Comparison of ENCODE assay signal across 24 cellular contexts in the genomic region with DNA sequence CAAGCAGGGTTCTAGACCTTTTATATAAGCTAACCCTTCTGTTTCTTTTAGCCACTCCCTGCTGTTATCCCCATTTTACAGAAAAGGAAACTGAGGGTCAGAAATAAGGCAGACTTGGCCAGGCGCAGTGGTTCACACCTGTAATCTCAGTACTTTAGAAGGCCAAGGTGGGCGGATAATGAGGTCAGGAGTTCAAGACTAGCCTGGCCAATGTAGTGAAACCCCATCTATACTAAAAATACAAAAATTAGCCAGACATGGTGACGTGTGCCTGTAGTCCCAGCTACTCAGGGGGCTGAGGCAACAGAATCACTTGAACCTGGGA. TPM values are rescaled to one million over a fixed set of nuclear protein-coding genes. Genes with fewer than 3 reads are reported as not detected.
DNase-seq lines count a peak whose midpoint lies in the region; ATAC-seq, FAIRE-seq and TF ChIP-seq lines count a peak whose summit lies in the region.
"Had no signal": no experiment of that assay in that cellular context is flagged by ENCODE, and none has a peak within 500 bp of the region (broad histone marks: within the 10 kb centered on the region; RNA-seq: fewer than 3 reads in every experiment).

No MANE protein-coding gene starts in this region.

- peaks cover 7% of the 10 kb centered on the region for H3K9me3 Mint-ChIP-seq in activated CD8-positive, alpha-beta T cell treated with anti-CD3 and anti-CD28 coated beads for 36 hours
- peaks cover 4% of the 10 kb centered on the region for H3K9me3 Mint-ChIP-seq in activated CD8-positive, alpha-beta T cell treated with anti-CD3 and anti-CD28 coated beads, Interleukin-2, amount 10 ng/mL, durations not matched to agents 7 days and 5 days (ENCODE audit: insufficient read depth)
- H3K9me3 Mint-ChIP-seq in stimulated activated effector memory CD8-positive, alpha-beta T cell treated with anti-CD3 and anti-CD28 coated beads, Interleukin-12 subunit alpha, Interleukin-12 subunit beta, amount 100 ng/mL, for 72 hours: peaks cover 9% of the 10 kb centered on the region

- FAIRE-seq in GM12878 (lab: Jason Lieb, UNC): no peak
- FAIRE-seq: A549, D721Med, GM19239 had no signal

- peaks cover 35% of the 10 kb centered on the region for H3K4me1 ChIP-seq in GM12878 (ENCODE audit: control insufficient read depth, insufficient read depth, low read length)
- H3K4me1 ChIP-seq: A549, Caco-2 had no signal

- no peak overlapping the region for H3K27ac Mint-ChIP-seq in activated CD8-positive, alpha-beta T cell treated with anti-CD3 and anti-CD28 coated beads for 36 hours
- H3K27ac Mint-ChIP-seq in activated CD8-positive, alpha-beta T cell treated with anti-CD3 and anti-CD28 coated beads, Interleukin-2, amount 10 ng/mL, durations not matched to agents 7 days and 5 days: no peak overlapping the region
- H3K27ac Mint-ChIP-seq in stimulated activated effector memory CD8-positive, alpha-beta T cell treated with anti-CD3 and anti-CD28 coated beads, Interleukin-12 subunit alpha, Interleukin-12 subunit beta, amount 100 ng/mL, for 72 hours: no peak overlapping the region
- H3K27ac Mint-ChIP-seq: B cell; CD4-positive, alpha-beta T cell; CD8-positive, alpha-beta T cell had no signal

- no peaks in the 10 kb centered on the region for H4K20me1 ChIP-seq in GM12878 (ENCODE audit: control insufficient read depth, insufficient read depth)
- H4K20me1 ChIP-seq: BLaER1 treated with 17β-estradiol and CSF1 and Interleukin-3, amounts not matched to agents 10 nM and 100 nM had no signal

- H3K9me3 ChIP-seq in GM12878 (replicated peaks; ENCODE audit: control insufficient read depth, insufficient read depth, low read length): peaks cover 4% of the 10 kb centered on the region; the same call in 2 of the 3 replicates

- intact Hi-C loops in activated CD8-positive, alpha-beta T cell treated with anti-CD3 and anti-CD28 coated beads for 36 hours (cut with micrococcal nuclease): no loop called here
- intact Hi-C loops in GM12878 (cut with micrococcal nuclease; ENCODE audit: unreplicated experiment): no loop called here

- no peak overlapping the region for H2AFZ ChIP-seq in GM12878 (ENCODE audit: control insufficient read depth, low read depth, low read length)

- ATAC-seq in activated CD8-positive, alpha-beta T cell treated with anti-CD3 and anti-CD28 coated beads for 36 hours: no peak
- ATAC-seq in activated CD8-positive, alpha-beta T cell treated with anti-CD3 and anti-CD28 coated beads, Interleukin-2, amount 10 ng/mL, durations not matched to agents 7 days and 5 days: no peak
- no peak for ATAC-seq in GM12878
- ATAC-seq in stimulated activated effector memory CD8-positive, alpha-beta T cell treated with anti-CD3 and anti-CD28 coated beads, Interleukin-12 subunit alpha, Interleukin-12 subunit beta, amount 100 ng/mL, for 72 hours: peak; percentile 28
- ATAC-seq: CD8-positive, alpha-beta T cell had no signal

- no peaks in the 10 kb centered on the region for H3K4me1 Mint-ChIP-seq in activated CD8-positive, alpha-beta T cell treated with anti-CD3 and anti-CD28 coated beads for 36 hours (ENCODE audit: low read depth)
- no peaks in the 10 kb centered on the region for H3K4me1 Mint-ChIP-seq in activated CD8-positive, alpha-beta T cell treated with anti-CD3 and anti-CD28 coated beads, Interleukin-2, amount 10 ng/mL, durations not matched to agents 7 days and 5 days (ENCODE audit: low read depth)
- H3K4me1 Mint-ChIP-seq in stimulated activated effector memory CD8-positive, alpha-beta T cell treated with anti-CD3 and anti-CD28 coated beads, Interleukin-12 subunit alpha, Interleukin-12 subunit beta, amount 100 ng/mL, for 72 hours: no peaks in the 10 kb centered on the region

- SMC1A ChIA-PET in GM12878 (lab: Charles Lee; ENCODE audit: uncharacterized antibody, unreplicated experiment): no interaction called here

- H3K27me3 ChIP-seq in GM12878 (replicated peaks in 1 of 2; ENCODE audit: control insufficient read depth in 2 of 2, insufficient read depth in 2 of 2, low read length in 1 of 2): no peaks in the 10 kb centered on the region; a peak in 1 of 4 replicates
- H3K27me3 ChIP-seq: BLaER1 treated with 17β-estradiol and CSF1 and Interleukin-3, amounts not matched to agents 10 nM and 100 nM had no signal

- H3K4me3 Mint-ChIP-seq in activated CD8-positive, alpha-beta T cell treated with anti-CD3 and anti-CD28 coated beads for 36 hours: no peak overlapping the region
- no peak overlapping the region for H3K4me3 Mint-ChIP-seq in activated CD8-positive, alpha-beta T cell treated with anti-CD3 and anti-CD28 coated beads, Interleukin-2, amount 10 ng/mL, durations not matched to agents 7 days and 5 days
- H3K4me3 Mint-ChIP-seq in stimulated activated effector memory CD8-positive, alpha-beta T cell treated with anti-CD3 and anti-CD28 coated beads, Interleukin-12 subunit alpha, Interleukin-12 subunit beta, amount 100 ng/mL, for 72 hours: no peak overlapping the region
- H3K4me3 Mint-ChIP-seq: B cell; CD4-positive, alpha-beta T cell; CD8-positive, alpha-beta T cell had no signal

- H3K36me3 ChIP-seq in GM12878 (ENCODE audit: control insufficient read depth in 2 of 2, insufficient read depth in 2 of 2, low read length in 1 of 2): no peaks in the 10 kb centered on the region
- H3K36me3 ChIP-seq: BLaER1 treated with 17β-estradiol and CSF1 and Interleukin-3, amounts not matched to agents 10 nM and 100 nM had no signal

- POLR2A ChIA-PET in activated CD8-positive, alpha-beta T cell treated with anti-CD3 and anti-CD28 coated beads for 36 hours (lab: Charles Lee): no interaction called here
- POLR2A ChIA-PET in activated CD8-positive, alpha-beta T cell treated with anti-CD3 and anti-CD28 coated beads, Interleukin-2, amount 10 ng/mL, durations not matched to agents 7 days and 5 days (lab: Charles Lee): interaction anchor here (0.6 kb wide), 1 partner anchor 38 kb away, joined by 6 read pairs; no protein-coding TSS in a partner anchor
- POLR2A ChIA-PET in GM12878 (lab: Charles Lee): no interaction called here

- WGBS in GM12878 (ENCODE audit: insufficient coverage, insufficient replicate concordance, low lambda C conversion rate, missing lambda C conversion rate): 3% methylated on average over 3 of the region's 3 CpGs

- no peak for TF ChIP-seq RAD21 in GM12878 (IDR thresholded peaks at IDR 0.05; ENCODE audit: insufficient read depth, low read depth, low read length)

- TF ChIP-seq POLR2A in GM12878 (IDR thresholded peaks at IDR 0.05; ENCODE audit: low read depth, low read length): no peak

- TF ChIP-seq EP300 in GM12878 (IDR thresholded peaks at IDR 0.05; ENCODE audit: borderline replicate concordance in 1 of 2, control insufficient read depth in 1 of 2, low read depth in 2 of 2, low read length in 2 of 2): no peak

- DNase-seq in activated CD8-positive, alpha-beta T cell treated with anti-CD3 and anti-CD28 coated beads for 36 hours: peak; percentile 29
- no peak for DNase-seq in activated CD8-positive, alpha-beta T cell treated with anti-CD3 and anti-CD28 coated beads, Interleukin-2, amount 10 ng/mL, durations not matched to agents 7 days and 5 days
- DNase-seq in GM12865 (ENCODE audit: low read depth) (peak; percentile 33), GM12878 (ENCODE audit: low read depth, low spot score) (no peak), NCI-H1436 (lab: John Stamatoyannopoulos, UW) (no peak), HK-2 (ENCODE audit: unreplicated experiment) (no peak)
- peak in 1 of 2 donors; percentile 50 for DNase-seq in stimulated activated effector memory CD8-positive, alpha-beta T cell treated with anti-CD3 and anti-CD28 coated beads, Interleukin-12 subunit alpha, Interleukin-12 subunit beta, amount 100 ng/mL, for 72 hours (ENCODE audit: low spot score in 2 of 2)
- DNase-seq: AML-193; Caco-2; Calu3; CD4-positive, alpha-beta T cell; CD8-positive, alpha-beta T cell; DMS79 treated with DMSO at 0.1 percent for 48 hours; GDM1 had no signal

- no peak overlapping the region for H3K27ac ChIP-seq in GM12878 (ENCODE audit: control insufficient read depth, insufficient read depth)
- H3K27ac ChIP-seq: 22Rv1; A549; BLaER1 treated with 17β-estradiol and CSF1 and Interleukin-3, amounts not matched to agents 10 nM and 100 nM; C4-2B had no signal

- H3K79me2 ChIP-seq in GM12878 (ENCODE audit: control insufficient read depth, insufficient read depth, low read length): no peaks in the 10 kb centered on the region

- no peak overlapping the region for H3K9ac ChIP-seq in GM12878 (ENCODE audit: control insufficient read depth, insufficient read depth, low read length)
- H3K9ac ChIP-seq: BLaER1 treated with 17β-estradiol and CSF1 and Interleukin-3, amounts not matched to agents 10 nM and 100 nM had no signal

- no TSS peak for BruUV-seq in GM12878 (replicated peaks; lab: Mats Ljungman, UMichigan)

- H3K27me3 Mint-ChIP-seq in activated CD8-positive, alpha-beta T cell treated with anti-CD3 and anti-CD28 coated beads for 36 hours: peaks cover 5% of the 10 kb centered on the region
- H3K27me3 Mint-ChIP-seq in activated CD8-positive, alpha-beta T cell treated with anti-CD3 and anti-CD28 coated beads, Interleukin-2, amount 10 ng/mL, durations not matched to agents 7 days and 5 days (ENCODE audit: low read depth): peaks cover 12% of the 10 kb centered on the region

- RAD21 ChIA-PET in GM12878 (lab: Charles Lee; ENCODE audit: unreplicated experiment): no interaction called here

- no peak overlapping the region for H3K4me3 ChIP-seq in GM12865 (ENCODE audit: low read depth, low read length)
- H3K4me3 ChIP-seq in GM12878: no peak overlapping the region
- H3K4me3 ChIP-seq: A549; BLaER1 treated with 17β-estradiol and CSF1 and Interleukin-3, amounts not matched to agents 10 nM and 100 nM had no signal

- TF ChIP-seq CTCF in activated CD8-positive, alpha-beta T cell treated with anti-CD3 and anti-CD28 coated beads for 36 hours (IDR thresholded peaks at IDR 0.05): no peak
- TF ChIP-seq CTCF in GM12865 (IDR thresholded peaks at IDR 0.05; ENCODE audit: insufficient read depth, low read depth, low read length, missing control alignments) (no peak), GM12878 (IDR thresholded peaks at IDR 0.05 in 2 of 3, conservative IDR thresholded peaks at IDR 0.05 in 1 of 3; ENCODE audit: control insufficient read depth in 2 of 3, extremely low read depth in 1 of 3, insufficient read depth in 1 of 3, low read depth in 3 of 3, low read length in 3 of 3) (no peak)

- CTCF ChIA-PET in activated CD8-positive, alpha-beta T cell treated with anti-CD3 and anti-CD28 coated beads for 36 hours (lab: Charles Lee): interaction anchor here (2.5 kb wide), 1 partner anchor 9 kb away, joined by 6 read pairs; no protein-coding TSS in a partner anchor
- CTCF ChIA-PET in activated CD8-positive, alpha-beta T cell treated with anti-CD3 and anti-CD28 coated beads, Interleukin-2, amount 10 ng/mL, durations not matched to agents 7 days and 5 days (lab: Charles Lee): interaction anchor here (0.8 kb wide), 1 partner anchor 9 kb away, joined by 3 read pairs; no protein-coding TSS in a partner anchor
- CTCF ChIA-PET in GM12878 (lab: Yijun Ruan, JAX): no interaction called here

- in situ Hi-C loops in GM12878 (cut with MboI): no loop called here

- no peaks in the 10 kb centered on the region for H3K36me3 Mint-ChIP-seq in activated CD8-positive, alpha-beta T cell treated with anti-CD3 and anti-CD28 coated beads for 36 hours (ENCODE audit: low read depth)
- H3K36me3 Mint-ChIP-seq in activated CD8-positive, alpha-beta T cell treated with anti-CD3 and anti-CD28 coated beads, Interleukin-2, amount 10 ng/mL, durations not matched to agents 7 days and 5 days (ENCODE audit: low read depth): no peaks in the 10 kb centered on the region
- no peaks in the 10 kb centered on the region for H3K36me3 Mint-ChIP-seq in stimulated activated effector memory CD8-positive, alpha-beta T cell treated with anti-CD3 and anti-CD28 coated beads, Interleukin-12 subunit alpha, Interleukin-12 subunit beta, amount 100 ng/mL, for 72 hours
- H3K36me3 Mint-ChIP-seq: CD8-positive, alpha-beta T cell had no signal

- H3K4me2 ChIP-seq in GM12878 (ENCODE audit: control insufficient read depth, insufficient read depth): peak overlapping the region; percentile 11
- H3K4me2 ChIP-seq: A549; BLaER1 treated with 17β-estradiol and CSF1 and Interleukin-3, amounts not matched to agents 10 nM and 100 nM had no signal

RNA-seq across cellular contexts. Expression of a gene that starts 14.3 kb away (rescaled TPM):
- under 1 TPM; 0.76 to 0.88 TPM for total RNA-seq in activated CD8-positive, alpha-beta T cell treated with anti-CD3 and anti-CD28 coated beads for 36 hours
- total RNA-seq in activated CD8-positive, alpha-beta T cell treated with anti-CD3 and anti-CD28 coated beads, Interleukin-2, amount 10 ng/mL, durations not matched to agents 7 days and 5 days: under 1 TPM; 0.55 to 0.81 TPM
- total RNA-seq in GM12878 (2013; cell fraction: nucleolus; rRNA removed): 2.5 and 4.4 TPM in 2 replicates
- total RNA-seq in GM12878 (2014; rRNA removed) (0.65 and 1.2 TPM in 2 replicates), GM12878 (2014; rRNA removed; fragmentation: Illumina TruSeq; extraction: Trizol) (1.3 and 1.6 TPM in 2 replicates), GM12878 (2021) (1.5 and 2.7 TPM in 2 replicates)
- polyA plus RNA-seq in GM12878 (2011; ENCODE audit: low read depth): 3.5 TPM
- polyA plus RNA-seq in GM12878 (2011; rRNA removed) (0.29 and 0.90 TPM in 2 replicates), GM12878 (2014; fragmentation: Illumina TruSeq; extraction: Trizol) (0.91 and 0.92 TPM in 2 replicates), GM12878 (2014; fragmentation: Nextera tagmentation; extraction: Ambion mirVana) (under 1 TPM; 0.05 to 0.14 TPM), GM12878 (2014; rRNA removed) (1.6 and 2.7 TPM in 2 replicates), GM12878 (2016; fragmentation: Nextera tagmentation; extraction: Ambion mirVana) (under 1 TPM; 0.23 to 0.32 TPM)
- polyA plus RNA-seq in GM12878 (2011; cell fraction: cytosol; rRNA removed): 0.51 and 0.60 TPM in 2 replicates
- polyA plus RNA-seq in GM12878 (2011; cell fraction: nucleus; rRNA removed): 4.8 and 6.8 TPM in 2 replicates
- polyA plus RNA-seq in GM12878 (2012): 3.5 and 4.3 TPM in 2 replicates
- 0.44 and 2.4 TPM in 2 replicates for polyA minus RNA-seq in GM12878 (2011; rRNA and poly(A)+ RNA removed)
- not detected in 2 replicates for polyA minus RNA-seq in GM12878 (2011; cell fraction: cytosol; rRNA and poly(A)+ RNA removed)
- polyA minus RNA-seq in GM12878 (2011; cell fraction: nucleus; rRNA and poly(A)+ RNA removed): 1.2 and 4.2 TPM in 2 replicates
- total RNA-seq: A172, B cell, Caco-2, G401 had no signal
- polyA plus RNA-seq: BJ had no signal

RNA-seq across cellular contexts. Expression of a gene that starts 42.5 kb away (rescaled TPM):
- under 1 TPM; 0.22 to 0.27 TPM for total RNA-seq in activated CD8-positive, alpha-beta T cell treated with anti-CD3 and anti-CD28 coated beads for 36 hours
- total RNA-seq in activated CD8-positive, alpha-beta T cell treated with anti-CD3 and anti-CD28 coated beads, Interleukin-2, amount 10 ng/mL, durations not matched to agents 7 days and 5 days: under 1 TPM in 1 of 2 experiments, not detected in 1; 0.50 TPM
- not detected in 2 replicates for total RNA-seq in GM12878 (2013; cell fraction: nucleolus; rRNA removed)
- total RNA-seq in GM12878 (2014; rRNA removed) (0.06 and 0.11 TPM in 2 replicates), GM12878 (2014; rRNA removed; fragmentation: Illumina TruSeq; extraction: Trizol) (0.09 TPM in 1 of 2 replicates, not detected in the other), GM12878 (2021) (0.36 TPM in 1 of 2 replicates, not detected in the other)
- 0.10 TPM for polyA plus RNA-seq in GM12878 (2011; ENCODE audit: low read depth)
- polyA plus RNA-seq in GM12878 (2011; rRNA removed) (0.07 and 0.12 TPM in 2 replicates), GM12878 (2014; fragmentation: Illumina TruSeq; extraction: Trizol) (0.21 TPM in 1 of 2 replicates, not detected in the other), GM12878 (2014; fragmentation: Nextera tagmentation; extraction: Ambion mirVana) (under 1 TPM; 0.04 to 0.27 TPM), GM12878 (2014; rRNA removed) (0.08 and 0.31 TPM in 2 replicates), GM12878 (2016; fragmentation: Nextera tagmentation; extraction: Ambion mirVana) (under 1 TPM; 0.09 to 0.62 TPM)
- 0.20 and 0.24 TPM in 2 replicates for polyA plus RNA-seq in GM12878 (2011; cell fraction: cytosol; rRNA removed)
- 0.15 TPM in 1 of 2 replicates, not detected in the other for polyA plus RNA-seq in GM12878 (2011; cell fraction: nucleus; rRNA removed)
- 0.07 and 0.48 TPM in 2 replicates for polyA plus RNA-seq in GM12878 (2012)
- polyA minus RNA-seq in GM12878 (2011; rRNA and poly(A)+ RNA removed): 0.52 and 0.80 TPM in 2 replicates
- polyA minus RNA-seq in GM12878 (2011; cell fraction: cytosol; rRNA and poly(A)+ RNA removed): not detected in 2 replicates
- polyA minus RNA-seq in GM12878 (2011; cell fraction: nucleus; rRNA and poly(A)+ RNA removed): 0.48 TPM in 1 of 2 replicates, not detected in the other
- total RNA-seq: A172; B cell; Caco-2; Calu3; CD4-positive, alpha-beta T cell; CD8-positive, alpha-beta T cell; G401 had no signal
- polyA plus RNA-seq: BJ had no signal

Comparison
In these comparisons a context has a peak if more than half of its experiments do, and no peak if none do; other contexts are left out.
1. DNase-seq: peak in activated CD8-positive, alpha-beta T cell treated with anti-CD3 and anti-CD28 coated beads for 36 hours (single experiment) and GM12865 (single experiment); none in activated CD8-positive, alpha-beta T cell treated with anti-CD3 and anti-CD28 coated beads, Interleukin-2, amount 10 ng/mL, durations not matched to agents 7 days and 5 days (single experiment), GM12878 (single experiment), NCI-H1436 (single experiment) and HK-2 (single experiment).